13 cellular contexts compared by ENCODE assay signal in the genomic region with DNA sequence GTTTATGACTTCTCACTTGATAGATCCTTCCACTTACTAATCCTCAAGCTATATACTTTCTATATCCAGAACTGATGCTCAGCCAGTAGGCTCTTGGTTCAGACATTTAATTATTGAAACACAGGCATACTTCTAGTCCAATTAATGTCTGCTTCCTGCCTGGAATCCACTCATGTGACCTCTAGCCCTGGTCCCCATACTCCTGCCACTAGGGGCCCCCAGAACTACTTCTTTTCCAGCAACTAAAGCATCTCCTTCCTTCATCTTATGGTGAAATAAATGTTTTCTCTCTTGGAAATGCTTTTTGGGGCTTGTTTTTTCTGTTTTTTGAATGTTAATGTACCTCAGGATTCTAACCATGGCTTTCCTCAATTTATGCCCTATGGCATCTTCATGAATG.
DNase-seq lines count a peak whose midpoint lies in the region; ATAC-seq and TF ChIP-seq lines count a peak whose summit lies in the region.
"Had no signal": no experiment of that assay in that cellular context is flagged by ENCODE, and none has a peak within 500 bp of the region (broad histone marks: within the 10 kb centered on the region; RNA-seq: fewer than 3 reads in every experiment).

No MANE protein-coding gene starts in this region.

- H3K4me3 ChIP-seq in BE2C (ENCODE audit: low read depth, low read length) (no peak overlapping the region), H7 (ENCODE audit: insufficient read depth, low read depth, low read length) (no peak overlapping the region), RWPE2 (ENCODE audit: severe bottlenecking) (no peak overlapping the region)
- H3K4me3 ChIP-seq: sigmoid colon had no signal

- no peaks in the 10 kb centered on the region for H3K27me3 ChIP-seq in BE2C
- no peaks in the 10 kb centered on the region for H3K27me3 ChIP-seq in H7 (ENCODE audit: control insufficient read depth, insufficient read depth, low read length)
- H3K27me3 ChIP-seq in RWPE2 (ENCODE audit: insufficient read depth, poor library complexity, severe bottlenecking): no peaks in the 10 kb centered on the region
- H3K27me3 ChIP-seq: sigmoid colon had no signal

- no peaks in the 10 kb centered on the region for H3K9me3 ChIP-seq in BE2C
- no peaks in the 10 kb centered on the region for H3K9me3 ChIP-seq in RWPE2 (ENCODE audit: severe bottlenecking)
- H3K9me3 ChIP-seq: sigmoid colon had no signal

- H3K27ac ChIP-seq in RWPE2 (ENCODE audit: poor library complexity, severe bottlenecking): no peak overlapping the region
- H3K27ac ChIP-seq: sigmoid colon had no signal

- TF ChIP-seq CTCF in BE2C (IDR thresholded peaks at IDR 0.05; ENCODE audit: low read depth, low read length): 0 out of 2 replicates have a peak, but pooled peaks have one; percentile 7
- TF ChIP-seq CTCF in RWPE2 (IDR thresholded peaks at IDR 0.05; ENCODE audit: poor library complexity, severe bottlenecking): peak; percentile 18

- no peak for DNase-seq in BE2C
- peak; percentile 15 for DNase-seq in H7
- no peak for DNase-seq in RWPE2 (ENCODE audit: low spot score)
- peak; percentile 29 for DNase-seq in iPS-NIHi7 (ENCODE audit: extremely low spot score)
- DNase-seq in dedifferentiated amniotic fluid mesenchymal stem cell (ENCODE audit: extremely low spot score): no peak
- DNase-seq in NCI-H1417 treated with DMSO at 0.1 percent for 48 hours (lab: John Stamatoyannopoulos, UW): no peak
- DNase-seq in KG1 (lab: John Stamatoyannopoulos, UW): no peak
- DNase-seq: activated CD8-positive, alpha-beta T cell treated with anti-CD3 and anti-CD28 coated beads for 36 hours; activated naive CD4-positive, alpha-beta T cell treated with anti-CD3 and anti-CD28 coated beads for 36 hours; COR-L47; immature natural killer cell; sigmoid colon had no signal

- ATAC-seq in RWPE2 (ENCODE audit: low read depth) (no peak), GM18505 (IDR thresholded peaks at IDR 0.05; ENCODE audit: unreplicated experiment) (no peak)
- ATAC-seq: activated CD8-positive, alpha-beta T cell treated with anti-CD3 and anti-CD28 coated beads for 36 hours had no signal

- H3K4me1 ChIP-seq in BE2C (no peaks in the 10 kb centered on the region), RWPE2 (ENCODE audit: insufficient read depth, poor library complexity, severe bottlenecking) (no peaks in the 10 kb centered on the region)
- H3K4me1 ChIP-seq: sigmoid colon had no signal

- H3K36me3 ChIP-seq in BE2C (no peaks in the 10 kb centered on the region), H7 (replicated peaks; ENCODE audit: control insufficient read depth, insufficient read depth, low read length) (no peaks in the 10 kb centered on the region), RWPE2 (ENCODE audit: low read depth) (no peaks in the 10 kb centered on the region)
- H3K36me3 ChIP-seq: sigmoid colon had no signal

- TF ChIP-seq POLR2A in GM18505 (IDR thresholded peaks at IDR 0.05; ENCODE audit: borderline replicate concordance, extremely low read depth, insufficient read depth, insufficient read length): no peak

Comparison
In these comparisons a context has a peak if more than half of its experiments do, and no peak if none do; other contexts are left out.
1. DNase-seq: peak in H7 (single experiment) and iPS-NIHi7 (single experiment); none in BE2C (single experiment), RWPE2 (single experiment), dedifferentiated amniotic fluid mesenchymal stem cell (single experiment), NCI-H1417 treated with DMSO at 0.1 percent for 48 hours (single experiment) and KG1 (single experiment).